In the genomic region with DNA sequence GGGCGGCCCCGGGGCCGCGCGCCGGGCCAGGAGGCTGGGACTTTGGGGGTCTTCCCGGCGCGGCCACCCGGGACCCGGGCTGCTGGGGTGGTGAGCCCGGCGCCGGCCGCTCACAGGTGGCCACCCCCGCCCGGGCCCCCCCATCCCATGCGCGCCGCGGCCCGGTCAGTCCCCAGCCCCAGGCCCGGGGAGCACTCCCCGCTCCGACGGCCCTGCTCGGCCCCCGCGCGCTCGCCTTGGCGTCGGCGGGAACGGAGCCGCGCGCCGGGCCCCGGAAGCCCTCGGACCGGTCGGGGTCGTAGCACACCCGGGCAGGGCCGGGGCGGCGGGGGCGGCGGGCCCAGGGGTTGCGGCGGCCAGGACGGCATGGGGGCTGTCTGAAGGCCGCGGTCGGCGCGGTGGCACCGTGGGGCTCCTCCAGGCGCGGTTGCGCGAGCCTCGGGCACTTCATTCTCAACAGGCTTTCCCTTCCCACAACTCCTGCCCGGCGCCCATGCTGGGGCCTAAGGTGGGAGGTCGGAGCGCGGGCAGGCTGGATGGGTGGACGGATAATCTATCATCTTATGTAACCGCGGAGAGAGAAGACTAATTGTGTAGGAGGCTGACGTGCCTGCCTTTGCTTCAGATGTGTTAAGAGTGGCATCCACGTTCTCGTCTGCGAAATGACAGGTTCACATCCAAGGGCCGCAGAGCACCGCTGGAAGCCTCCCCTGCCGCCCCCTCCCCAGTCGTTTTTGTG, we compare ENCODE assay signal across 8 cellular contexts. TPM values are rescaled to one million over a fixed set of nuclear protein-coding genes. Genes with fewer than 3 reads are reported as not detected.
A peak's percentile ranks its signal among the peaks of the same experiment; 100 is the strongest.
DNase-seq lines count a peak whose midpoint lies in the region; ATAC-seq and TF ChIP-seq lines count a peak whose summit lies in the region.

No MANE protein-coding gene starts in this region.

- H3K27me3 Mint-ChIP-seq in endothelial cell (ENCODE audit: unreplicated experiment) (peaks cover 19% of the 10 kb centered on the region), nephron (ENCODE audit: low read depth) (peaks cover 12% of the 10 kb centered on the region)

- H3K4me3 Mint-ChIP-seq in endothelial cell (ENCODE audit: unreplicated experiment), result peak overlapping the region; percentile 96
- peak overlapping the region; percentile 86 to 95 (median 88) for H3K4me3 Mint-ChIP-seq in nephron

- DNase-seq in AG04450 (ENCODE audit: low read depth, low spot score), result no peak
- no peak for DNase-seq in RWPE2 (ENCODE audit: low spot score)
- no peak for DNase-seq in endothelial cell (ENCODE audit: low spot score)
- DNase-seq in posterior vena cava (ENCODE audit: low spot score), result no peak
- no peak for DNase-seq in NCI-H1930 (lab: John Stamatoyannopoulos, UW)

- H3K27me3 ChIP-seq in AG04450 (ENCODE audit: control insufficient read depth, insufficient read depth, low read length) (no peaks in the 10 kb centered on the region), RWPE2 (ENCODE audit: insufficient read depth, poor library complexity, severe bottlenecking) (no peaks in the 10 kb centered on the region)

- CTCF ChIA-PET in AG04450 (lab: Charles Lee), result interaction anchor here (1.0 kb wide), 1 partner anchor 62 kb away, joined by 3 read pairs; no protein-coding TSS in a partner anchor

- TF ChIP-seq CTCF in AG04450 (IDR thresholded peaks at IDR 0.05; ENCODE audit: low read depth, low read length) (no peak), RWPE2 (IDR thresholded peaks at IDR 0.05; ENCODE audit: poor library complexity, severe bottlenecking) (no peak), endothelial cell (IDR thresholded peaks at IDR 0.05; ENCODE audit: unreplicated experiment) (no peak), nephron (IDR thresholded peaks at IDR 0.05; ENCODE audit: unreplicated experiment in 3 of 3) (no peak)

- ATAC-seq in GM19328 (IDR thresholded peaks at IDR 0.05; ENCODE audit: unreplicated experiment), result peak; percentile 44
- no peak for ATAC-seq in RWPE2 (ENCODE audit: low read depth)
- ATAC-seq in HG02938 (IDR thresholded peaks at IDR 0.05; ENCODE audit: unreplicated experiment), result no peak

- H3K4me3 ChIP-seq in AG04450 (ENCODE audit: low read depth, low read length) (peak overlapping the region; percentile 79), RWPE2 (ENCODE audit: severe bottlenecking) (peak overlapping the region; percentile 88)

- POLR2A ChIA-PET in AG04450 (lab: Yijun Ruan, JAX), result interaction anchor here (0.6 to 1.3 kb wide), 3 partner anchors 9 to 10 kb away, joined by 4 to 7 read pairs (median 6); no protein-coding TSS in a partner anchor

- H3K9me3 Mint-ChIP-seq in endothelial cell (ENCODE audit: unreplicated experiment), result no peaks in the 10 kb centered on the region
- H3K9me3 Mint-ChIP-seq in nephron, result no peaks in the 10 kb centered on the region

- H3K27ac ChIP-seq in AG04450 (ENCODE audit: low read depth, low read length) (no peak overlapping the region), RWPE2 (ENCODE audit: poor library complexity, severe bottlenecking) (peak overlapping the region; percentile 89)

- peaks cover 15% of the 10 kb centered on the region; the same call in 1 of the 2 replicates for H3K9me3 ChIP-seq in AG04450 (ENCODE audit: control insufficient read depth, insufficient read depth, low read length)
- no peaks in the 10 kb centered on the region for H3K9me3 ChIP-seq in RWPE2 (ENCODE audit: severe bottlenecking)

- H3K27ac Mint-ChIP-seq in endothelial cell (ENCODE audit: unreplicated experiment) (peak overlapping the region; percentile 36), nephron (peak overlapping the region; percentile 15 to 88 (median 69))

- H3K4me1 ChIP-seq in RWPE2 (ENCODE audit: insufficient read depth, poor library complexity, severe bottlenecking), result peaks cover 38% of the 10 kb centered on the region

- intact Hi-C loops in posterior vena cava (cut with DNase I), result no loop called here

- H3K36me3 ChIP-seq in RWPE2 (ENCODE audit: low read depth), result peaks cover 32% of the 10 kb centered on the region

- H3K4me1 Mint-ChIP-seq in endothelial cell (ENCODE audit: unreplicated experiment) (peaks cover 47% of the 10 kb centered on the region), nephron (peaks cover 66% of the 10 kb centered on the region)

- H3K36me3 Mint-ChIP-seq in endothelial cell (ENCODE audit: low read depth, unreplicated experiment) (peaks cover 34% of the 10 kb centered on the region), nephron (ENCODE audit: low read depth) (peaks cover 14% of the 10 kb centered on the region)

RNA-seq across cellular contexts. Expression of a gene that starts 0.6 kb away (rescaled TPM):
- 9.6 and 9.8 TPM in 2 replicates for polyA plus RNA-seq in AG04450 (2011; rRNA removed)
- polyA minus RNA-seq in AG04450 (2011; rRNA and poly(A)+ RNA removed), result 8.2 and 11.4 TPM in 2 replicates
- total RNA-seq in endothelial cell (ENCODE audit: unreplicated experiment) (67.8 TPM), posterior vena cava (10 to 100 TPM; 18.2 to 30.5 TPM)

RNA-seq across cellular contexts. Expression of a gene that starts 43.9 kb away (rescaled TPM):
- polyA plus RNA-seq in AG04450 (2011; rRNA removed), result 25.2 and 27.3 TPM in 2 replicates
- polyA minus RNA-seq in AG04450 (2011; rRNA and poly(A)+ RNA removed), result 10.5 and 11.9 TPM in 2 replicates
- total RNA-seq in endothelial cell (ENCODE audit: unreplicated experiment) (34.3 TPM), posterior vena cava (10 to 100 TPM; 23.7 to 25.9 TPM)
